ENCODE assay signal across 12 cellular contexts in genomic region chrX:19776753-19777152, GRCh38.
DNase-seq lines count a peak whose midpoint lies in the region; FAIRE-seq and TF ChIP-seq lines count a peak whose summit lies in the region.
"Had no signal": no experiment of that assay in that cellular context is flagged by ENCODE, and none has a peak within 500 bp of the region (broad histone marks: within the 10 kb centered on the region; RNA-seq: fewer than 3 reads in every experiment).

No MANE protein-coding gene starts in this region.

- peaks cover 0 to 7% (median 0%) of the 10 kb centered on the region in 7 donors for H3K9me3 Mint-ChIP-seq in CD14-positive monocyte

- intact Hi-C loops in CD14-positive monocyte (cut with micrococcal nuclease): no loop called here

- DNase-seq in CD14-positive monocyte (ENCODE audit: low spot score): no peak
- DNase-seq in GM12892 (ENCODE audit: insufficient read length): no peak
- peak; percentile 28 for DNase-seq in MV-4-11 (lab: John Stamatoyannopoulos, UW)
- peak; percentile 64 for DNase-seq in central memory CD4-positive, alpha-beta T cell
- DNase-seq in occipital lobe (lab: John Stamatoyannopoulos, UW): no peak
- DNase-seq in iPS-NIHi11 (ENCODE audit: low spot score): no peak
- no peak for DNase-seq in pons (ENCODE audit: low spot score)
- no peak for DNase-seq in BE2C
- DNase-seq: brain microvascular endothelial cell, NCI-H2171 treated with DMSO at 0.1 percent for 48 hours, nephron progenitor cell, SIG-M5 had no signal

- peak; percentile 93 for FAIRE-seq in GM12892 (lab: Jason Lieb, UNC)

- no peak overlapping the region for H3K4me3 Mint-ChIP-seq in CD14-positive monocyte
- H3K4me3 Mint-ChIP-seq: nephron progenitor cell had no signal

- H3K36me3 ChIP-seq in BE2C: no peaks in the 10 kb centered on the region
- H3K36me3 ChIP-seq: brain microvascular endothelial cell had no signal

- TF ChIP-seq CTCF in CD14-positive monocyte (IDR thresholded peaks at IDR 0.05) (no peak), BE2C (IDR thresholded peaks at IDR 0.05; ENCODE audit: low read depth, low read length) (no peak)

- H3K27me3 ChIP-seq in BE2C: no peaks in the 10 kb centered on the region
- H3K27me3 ChIP-seq: brain microvascular endothelial cell had no signal

- peak overlapping the region in 6 of 7 donors; percentile 1 to 80 (median 16) for H3K27ac Mint-ChIP-seq in CD14-positive monocyte

- TF ChIP-seq POLR2A in GM12892 (IDR thresholded peaks at IDR 0.05; ENCODE audit: low read depth, low read length): no peak

- H3K4me1 ChIP-seq in BE2C: no peaks in the 10 kb centered on the region

- no peaks in the 10 kb centered on the region for H3K9me3 ChIP-seq in BE2C

- H3K36me3 Mint-ChIP-seq in CD14-positive monocyte: peaks cover 2 to 6% of the 10 kb centered on the region in 2 donors

- peaks cover 45% of the 10 kb centered on the region for H3K4me1 Mint-ChIP-seq in CD14-positive monocyte

- H3K4me3 ChIP-seq in BE2C (ENCODE audit: low read depth, low read length): no peak overlapping the region

- H3K27me3 Mint-ChIP-seq in CD14-positive monocyte (ENCODE audit: low read depth in 3 of 3): peaks cover 0 to 6% (median 0%) of the 10 kb centered on the region in 3 donors

Comparison
In these comparisons a context has a peak if more than half of its experiments do, and no peak if none do; other contexts are left out.
1. DNase-seq: peak in MV-4-11 (single experiment) and central memory CD4-positive, alpha-beta T cell (single experiment); none in CD14-positive monocyte (single experiment), GM12892 (single experiment), occipital lobe (single experiment), iPS-NIHi11 (single experiment), pons (single experiment) and BE2C (single experiment).